1 cellular context compared by ENCODE assay signal in genomic region chr6:8082572-8082953, GRCh38.
TF ChIP-seq lines count a peak whose summit lies in the region.

No MANE protein-coding gene starts in this region.

TF ChIP-seq in WTC11, 78 proteins besides CTCF, POLR2A, EP300 and RAD21 (continued from another document):
- TF ChIP-seq ATF2 (CRISPR knock-in tag; IDR thresholded peaks at IDR 0.05; ENCODE audit: borderline replicate concordance, low read depth), result no peak
- no peak for TF ChIP-seq FOXJ3 (CRISPR knock-in tag; IDR thresholded peaks at IDR 0.05; ENCODE audit: borderline replicate concordance)
- TF ChIP-seq ZNF219 (CRISPR knock-in tag; IDR thresholded peaks at IDR 0.05; ENCODE audit: borderline replicate concordance), result no peak
- no peak for TF ChIP-seq NR2C2 (CRISPR knock-in tag; IDR thresholded peaks at IDR 0.05)
- no peak for TF ChIP-seq GABPB1 (CRISPR knock-in tag; IDR thresholded peaks at IDR 0.05)
- TF ChIP-seq ETV6 (CRISPR knock-in tag; IDR thresholded peaks at IDR 0.05), result no peak
- no peak for TF ChIP-seq ZNF121 (CRISPR knock-in tag; IDR thresholded peaks at IDR 0.05)
- no peak for TF ChIP-seq ZNF232 (CRISPR knock-in tag; IDR thresholded peaks at IDR 0.05)
- no peak for TF ChIP-seq NR1H2 (CRISPR knock-in tag; IDR thresholded peaks at IDR 0.05)
